23 cellular contexts compared by ENCODE assay signal in genomic region chr14:92198804-92199203, GRCh38.
"Had no signal": no experiment of that assay in that cellular context is flagged by ENCODE, and none has a peak within 500 bp of the region (broad histone marks: within the 10 kb centered on the region; RNA-seq: fewer than 3 reads in every experiment).

No MANE protein-coding gene starts in this region.

- H3K27me3 ChIP-seq: ovary, right atrium auricular region, right lobe of liver, tibial nerve, uterus had no signal

- H3K4me3 ChIP-seq: left ventricle myocardium inferior, lung, mucosa of descending colon, ovary, right atrium auricular region, right lobe of liver, smooth muscle cell, tibial nerve, uterus had no signal

- H3K36me3 Mint-ChIP-seq: natural killer cell treated with Interleukin-12 subunit alpha and Interleukin-12 subunit beta and Interleukin-15 and Interleukin-18, amount 100 ng/mL, for 72 hours; stimulated activated memory B cell treated with anti-CD40 and anti-IgM and Interleukin-4, amounts not matched to agents 10 μg/mL and 1 μg/mL and 100 μg/mL, for 72 hours; type B pancreatic cell had no signal

- H3K4me3 Mint-ChIP-seq: naive thymus-derived CD4-positive, alpha-beta T cell; natural killer cell treated with Interleukin-12 subunit alpha and Interleukin-12 subunit beta and Interleukin-15 and Interleukin-18, amount 100 ng/mL, for 72 hours; stimulated activated memory B cell treated with anti-CD40 and anti-IgM and Interleukin-4, amounts not matched to agents 10 μg/mL and 1 μg/mL and 100 μg/mL, for 72 hours; stimulated activated naive CD8-positive, alpha-beta T cell treated with anti-CD3 and anti-CD28 coated beads, Interleukin-15, amount 100 ng/mL, for 72 hours; type B pancreatic cell had no signal

- H3K9me3 Mint-ChIP-seq: natural killer cell treated with Interleukin-12 subunit alpha and Interleukin-12 subunit beta and Interleukin-15 and Interleukin-18, amount 100 ng/mL, for 72 hours; stimulated activated memory B cell treated with anti-CD40 and anti-IgM and Interleukin-4, amounts not matched to agents 10 μg/mL and 1 μg/mL and 100 μg/mL, for 72 hours; stimulated activated naive CD8-positive, alpha-beta T cell treated with anti-CD3 and anti-CD28 coated beads, Interleukin-15, amount 100 ng/mL, for 72 hours; type B pancreatic cell had no signal

- H3K9me3 ChIP-seq: left ventricle myocardium inferior, mucosa of descending colon, ovary, right atrium auricular region, right lobe of liver, uterus had no signal

- DNase-seq: islet precursor cell; left ventricle myocardium inferior; midbrain; mucosa of descending colon; naive thymus-derived CD4-positive, alpha-beta T cell; ovary; right lobe of liver; stimulated activated CD4-positive, alpha-beta T cell treated with anti-CD3 and anti-CD28 coated beads, Interleukin-1b, Interleukin-23, amount 100 ng/mL, for 48 hours; stimulated activated CD4-positive, alpha-beta T cell treated with anti-CD3 and anti-CD28 coated beads, Interleukin-2, amount 100 ng/mL, for 48 hours; stimulated activated CD4-positive, alpha-beta T cell treated with anti-CD3 and anti-CD28 coated beads, Interleukin-4, amount 100 ng/mL, for 4 hours; stimulated activated CD8-positive, alpha-beta memory T cell treated with anti-CD3 and anti-CD28 coated beads, Interleukin-4, amount 100 ng/mL, for 48 hours; stimulated activated naive CD4-positive, alpha-beta T cell treated with Interleukin-2 at 50 U/mL for 16 hours; stimulated activated naive CD8-positive, alpha-beta T cell treated with anti-CD3 and anti-CD28 coated beads, Interleukin-15, amount 100 ng/mL, for 72 hours; substantia nigra; uterus had no signal

- H3K4me1 ChIP-seq: left ventricle myocardium inferior, right atrium auricular region, right lobe of liver, tibial nerve, uterus had no signal

- H3K27ac ChIP-seq: left ventricle myocardium inferior, ovary, right atrium auricular region, right lobe of liver, tibial nerve, uterus had no signal

- H3K27ac Mint-ChIP-seq: natural killer cell treated with Interleukin-12 subunit alpha and Interleukin-12 subunit beta and Interleukin-15 and Interleukin-18, amount 100 ng/mL, for 72 hours; progenitor cell of endocrine pancreas; stimulated activated memory B cell treated with anti-CD40 and anti-IgM and Interleukin-4, amounts not matched to agents 10 μg/mL and 1 μg/mL and 100 μg/mL, for 72 hours; stimulated activated naive CD8-positive, alpha-beta T cell treated with anti-CD3 and anti-CD28 coated beads, Interleukin-15, amount 100 ng/mL, for 72 hours; type B pancreatic cell had no signal

- H3K4me2 ChIP-seq: smooth muscle cell had no signal

- H3K4me1 Mint-ChIP-seq: stimulated activated memory B cell treated with anti-CD40 and anti-IgM and Interleukin-4, amounts not matched to agents 10 μg/mL and 1 μg/mL and 100 μg/mL, for 72 hours; stimulated activated naive CD8-positive, alpha-beta T cell treated with anti-CD3 and anti-CD28 coated beads, Interleukin-15, amount 100 ng/mL, for 72 hours had no signal

- ATAC-seq: mucosa of descending colon; naive thymus-derived CD4-positive, alpha-beta T cell; natural killer cell treated with Interleukin-12 subunit alpha and Interleukin-12 subunit beta and Interleukin-15 and Interleukin-18, amount 100 ng/mL, for 72 hours; right lobe of liver; stimulated activated memory B cell treated with anti-CD40 and anti-IgM and Interleukin-4, amounts not matched to agents 10 μg/mL and 1 μg/mL and 100 μg/mL, for 72 hours; stimulated activated naive CD8-positive, alpha-beta T cell treated with anti-CD3 and anti-CD28 coated beads, Interleukin-15, amount 100 ng/mL, for 72 hours had no signal

- H3K36me3 ChIP-seq: left ventricle myocardium inferior, ovary, right atrium auricular region, right lobe of liver, tibial nerve, uterus had no signal
